ENCODE assay signal across 13 cellular contexts in the genomic region with DNA sequence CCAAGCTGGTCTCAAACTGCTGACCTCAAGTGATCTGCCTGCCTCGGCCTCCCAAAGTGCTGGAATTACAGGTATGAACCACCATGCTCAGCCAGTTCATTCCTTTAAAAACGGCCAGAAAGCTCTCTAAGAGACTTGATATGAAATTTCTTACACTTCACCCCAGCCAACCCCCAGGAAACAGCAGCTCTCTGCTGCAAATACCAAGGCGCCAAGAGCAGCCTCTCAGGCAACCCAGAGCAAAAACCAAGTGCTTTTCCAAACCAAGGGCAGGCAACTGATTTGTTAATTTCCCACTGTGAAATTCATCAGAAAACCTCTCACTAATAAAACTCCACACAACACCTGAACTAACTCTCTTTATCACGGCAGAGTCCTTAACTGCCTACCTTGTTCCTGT. TPM values are rescaled to one million over a fixed set of nuclear protein-coding genes. Genes with fewer than 3 reads are reported as not detected.
DNase-seq lines count a peak whose midpoint lies in the region; ATAC-seq and TF ChIP-seq lines count a peak whose summit lies in the region.
"Had no signal": no experiment of that assay in that cellular context is flagged by ENCODE, and none has a peak within 500 bp of the region (broad histone marks: within the 10 kb centered on the region; RNA-seq: fewer than 3 reads in every experiment).

No MANE protein-coding gene starts in this region.

- H2BK5ac ChIP-seq in mesenchymal stem cell (ENCODE audit: low read depth, low read length, poor library complexity, severe bottlenecking): no peak overlapping the region

- intact Hi-C loops in MCF 10A (cut with micrococcal nuclease): no loop called here
- intact Hi-C loops in breast epithelium (cut with DNase I; ENCODE audit: low total_unique reads): no loop called here
- intact Hi-C loops in adrenal gland (cut with DNase I): no loop called here

- peaks cover 36% of the 10 kb centered on the region for H3K36me3 Mint-ChIP-seq in MCF 10A (ENCODE audit: insufficient read depth, unreplicated experiment)
- peaks cover 0 to 4% of the 10 kb centered on the region in 2 donors for H3K36me3 Mint-ChIP-seq in stimulated activated naive B cell treated with anti-CD40 and anti-IgM and Interleukin-4, amounts not matched to agents 10 μg/mL and 1 μg/mL and 100 μg/mL, for 72 hours
- H3K36me3 Mint-ChIP-seq: CD4-positive, CD25-positive, alpha-beta regulatory T cell; naive B cell had no signal

- H3K79me1 ChIP-seq in mesenchymal stem cell (replicated peaks; ENCODE audit: low read length, poor library complexity, severe bottlenecking): peaks cover 7% of the 10 kb centered on the region

- H3K27me3 ChIP-seq in breast epithelium (no peaks in the 10 kb centered on the region), adrenal gland (no peaks in the 10 kb centered on the region), mesenchymal stem cell (ENCODE audit: control insufficient read depth in 1 of 2, insufficient read depth in 1 of 2, low read length in 2 of 2) (no peaks in the 10 kb centered on the region), upper lobe of left lung (no peaks in the 10 kb centered on the region), MM.1S (replicated peaks; ENCODE audit: insufficient read depth, low read length) (no peaks in the 10 kb centered on the region)

- no peak overlapping the region for H4K8ac ChIP-seq in mesenchymal stem cell (ENCODE audit: low read length)

- H4K91ac ChIP-seq in mesenchymal stem cell (ENCODE audit: low read length): no peak overlapping the region

- no peak overlapping the region for H2BK120ac ChIP-seq in mesenchymal stem cell (ENCODE audit: low read depth, low read length)

- H3K9me3 ChIP-seq in breast epithelium: no peaks in the 10 kb centered on the region
- H3K9me3 ChIP-seq in adrenal gland (replicated peaks in 1 of 3): no peaks in the 10 kb centered on the region
- H3K9me3 ChIP-seq in mesenchymal stem cell (ENCODE audit: control insufficient read depth, low read length): no peaks in the 10 kb centered on the region
- H3K9me3 ChIP-seq in upper lobe of left lung: no peaks in the 10 kb centered on the region
- no peaks in the 10 kb centered on the region for H3K9me3 ChIP-seq in MM.1S (replicated peaks; ENCODE audit: insufficient read depth, low read length)

- CTCF ChIA-PET in MCF 10A (lab: Yijun Ruan, JAX): no interaction called here

- H3K23ac ChIP-seq in mesenchymal stem cell (ENCODE audit: low read length in 2 of 2): no peak overlapping the region

- H4K20me1 ChIP-seq in MM.1S (ENCODE audit: insufficient read depth, low read length): no peaks in the 10 kb centered on the region

- no peaks in the 10 kb centered on the region for H3F3A ChIP-seq in MM.1S (ENCODE audit: insufficient read depth, low read length)

- no peak overlapping the region for H2BK12ac ChIP-seq in mesenchymal stem cell (ENCODE audit: low read length in 2 of 2)

- peak overlapping the region; percentile 92 for H3K27ac Mint-ChIP-seq in MCF 10A (ENCODE audit: low read depth, unreplicated experiment)
- no peak overlapping the region for H3K27ac Mint-ChIP-seq in stimulated activated naive B cell treated with anti-CD40 and anti-IgM and Interleukin-4, amounts not matched to agents 10 μg/mL and 1 μg/mL and 100 μg/mL, for 72 hours

- ATAC-seq in upper lobe of left lung (ENCODE audit: low FRiP score in 2 of 2): no peak
- no peak for ATAC-seq in stimulated activated naive B cell treated with anti-CD40 and anti-IgM and Interleukin-4, amounts not matched to agents 10 μg/mL and 1 μg/mL and 100 μg/mL, for 72 hours (replicated peaks)
- no peak for ATAC-seq in GM19023 (IDR thresholded peaks at IDR 0.05; ENCODE audit: unreplicated experiment)

- POLR2A ChIA-PET in MCF 10A (lab: Yijun Ruan, JAX): interaction anchor here (0.7 to 5.6 kb wide), 9 partner anchors 12 to 118 kb away, joined by 3 to 35 read pairs (median 3); no protein-coding TSS in a partner anchor

- H3K9ac ChIP-seq in mesenchymal stem cell (ENCODE audit: low read length) (peak overlapping the region; percentile 68), MM.1S (ENCODE audit: low read length) (no peak overlapping the region)

- H3K4ac ChIP-seq in mesenchymal stem cell (ENCODE audit: low read depth in 1 of 2, low read length in 2 of 2): no peak overlapping the region

- H3K27ac ChIP-seq in breast epithelium: peak overlapping the region in 1 of 2 donors; percentile 71
- peak overlapping the region; percentile 20 to 86 (median 75) for H3K27ac ChIP-seq in adrenal gland
- peak overlapping the region; percentile 81 for H3K27ac ChIP-seq in mesenchymal stem cell (ENCODE audit: low read length, poor library complexity, severe bottlenecking)
- peak overlapping the region; percentile 40 to 66 (median 59) for H3K27ac ChIP-seq in upper lobe of left lung
- no peak overlapping the region for H3K27ac ChIP-seq in MM.1S (ENCODE audit: low read length)

- no peak overlapping the region for H2BK15ac ChIP-seq in mesenchymal stem cell (ENCODE audit: low read depth, poor library complexity, severe bottlenecking)

- no peak for DNase-seq in MCF 10A (ENCODE audit: unreplicated experiment)
- DNase-seq in breast epithelium (ENCODE audit: low spot score in 2 of 2): no peak
- DNase-seq in adrenal gland: peak in 1 of 7 donors; percentile 34
- DNase-seq in mesenchymal stem cell: no peak
- no peak for DNase-seq in upper lobe of left lung
- DNase-seq in MM.1S: no peak
- no peak for DNase-seq in stimulated activated naive B cell treated with anti-CD40 and anti-IgM and Interleukin-4, amounts not matched to agents 10 μg/mL and 1 μg/mL and 100 μg/mL, for 72 hours
- DNase-seq: hippocampal formation; naive B cell; NCI-H69; stimulated activated CD4-positive, alpha-beta T cell treated with anti-CD3 and anti-CD28 coated beads, Interleukin-2, amount 100 ng/mL, for 48 hours had no signal

- H3K9me3 Mint-ChIP-seq in MCF 10A (ENCODE audit: unreplicated experiment): no peaks in the 10 kb centered on the region
- H3K9me3 Mint-ChIP-seq in stimulated activated naive B cell treated with anti-CD40 and anti-IgM and Interleukin-4, amounts not matched to agents 10 μg/mL and 1 μg/mL and 100 μg/mL, for 72 hours: no peaks in the 10 kb centered on the region
- H3K9me3 Mint-ChIP-seq: naive B cell had no signal

- WGBS in adrenal gland, 4 donors: 64 to 79% (median 76%) methylated on average over 4 of the region's 4 CpGs
- 79% methylated on average over 4 of the region's 4 CpGs for WGBS in mesenchymal stem cell
- WGBS in upper lobe of left lung, 2 donors: 62 to 65% methylated on average over 4 of the region's 4 CpGs

- peaks cover 48% of the 10 kb centered on the region for H3K4me1 Mint-ChIP-seq in MCF 10A (ENCODE audit: insufficient read depth, unreplicated experiment)
- peaks cover 3 to 9% of the 10 kb centered on the region in 2 donors for H3K4me1 Mint-ChIP-seq in stimulated activated naive B cell treated with anti-CD40 and anti-IgM and Interleukin-4, amounts not matched to agents 10 μg/mL and 1 μg/mL and 100 μg/mL, for 72 hours

- no peaks in the 10 kb centered on the region for H3K9me2 ChIP-seq in MM.1S (replicated peaks; ENCODE audit: insufficient read depth, low read length)

- TF ChIP-seq CTCF in MCF 10A (IDR thresholded peaks at IDR 0.05; ENCODE audit: unreplicated experiment): no peak
- no peak for TF ChIP-seq CTCF in breast epithelium (IDR thresholded peaks at IDR 0.05)
- no peak for TF ChIP-seq CTCF in adrenal gland (IDR thresholded peaks at IDR 0.05)
- no peak for TF ChIP-seq CTCF in upper lobe of left lung (IDR thresholded peaks at IDR 0.05)
- no peak for TF ChIP-seq CTCF in MM.1S (IDR thresholded peaks at IDR 0.05; ENCODE audit: low read length)

- H3K4me3 Mint-ChIP-seq in MCF 10A (ENCODE audit: unreplicated experiment): peak overlapping the region; percentile 53
- no peak overlapping the region for H3K4me3 Mint-ChIP-seq in stimulated activated naive B cell treated with anti-CD40 and anti-IgM and Interleukin-4, amounts not matched to agents 10 μg/mL and 1 μg/mL and 100 μg/mL, for 72 hours
- H3K4me3 Mint-ChIP-seq: CD4-positive, CD25-positive, alpha-beta regulatory T cell; naive B cell had no signal

- H3K4me3 ChIP-seq in breast epithelium: peak overlapping the region in 1 of 3 donors; percentile 17
- H3K4me3 ChIP-seq in adrenal gland: no peak overlapping the region
- peak overlapping the region in 1 of 2 experiments; percentile 65 for H3K4me3 ChIP-seq in mesenchymal stem cell (ENCODE audit: insufficient read depth in 1 of 2, low read depth in 1 of 2, low read length in 2 of 2)
- H3K4me3 ChIP-seq in upper lobe of left lung: no peak overlapping the region
- no peak overlapping the region for H3K4me3 ChIP-seq in MM.1S (ENCODE audit: low read length)

- peak overlapping the region; percentile 1 for H3K4me2 ChIP-seq in mesenchymal stem cell (ENCODE audit: low read length, poor library complexity, severe bottlenecking)
- H3K4me2 ChIP-seq in MM.1S (ENCODE audit: low read depth, low read length): no peak overlapping the region

- no peaks in the 10 kb centered on the region for H3K79me2 ChIP-seq in MM.1S (ENCODE audit: low read length)

- TF ChIP-seq EP300 in upper lobe of left lung (IDR thresholded peaks at IDR 0.05): no peak

- H3K27me3 Mint-ChIP-seq in MCF 10A (ENCODE audit: insufficient read depth, unreplicated experiment): no peaks in the 10 kb centered on the region
- no peaks in the 10 kb centered on the region for H3K27me3 Mint-ChIP-seq in stimulated activated naive B cell treated with anti-CD40 and anti-IgM and Interleukin-4, amounts not matched to agents 10 μg/mL and 1 μg/mL and 100 μg/mL, for 72 hours
- H3K27me3 Mint-ChIP-seq: naive B cell had no signal

- H2AK5ac ChIP-seq in mesenchymal stem cell (ENCODE audit: low read length, severe bottlenecking): peak overlapping the region; percentile 85

- H3K4me1 ChIP-seq in breast epithelium (peaks cover 0 to 4% of the 10 kb centered on the region in 2 donors), adrenal gland (replicated peaks in 1 of 2) (peaks cover 58 to 74% of the 10 kb centered on the region in 2 donors), mesenchymal stem cell (ENCODE audit: control insufficient read depth, insufficient read depth, low read depth, low read length) (peaks cover 32% of the 10 kb centered on the region), upper lobe of left lung (peaks cover 44 to 82% (median 54%) of the 10 kb centered on the region in 4 donors), MM.1S (ENCODE audit: low read length) (no peaks in the 10 kb centered on the region)

- H2AFZ ChIP-seq in mesenchymal stem cell (ENCODE audit: low read depth, low read length) (no peak overlapping the region), MM.1S (ENCODE audit: low read length) (no peak overlapping the region)

- BruUV-seq in MCF 10A (replicated peaks; lab: Mats Ljungman, UMichigan): no TSS peak

- no peak overlapping the region for H3K14ac ChIP-seq in mesenchymal stem cell (ENCODE audit: low read length in 2 of 2)

- H3K36me3 ChIP-seq in breast epithelium (no peaks in the 10 kb centered on the region), adrenal gland (replicated peaks in 1 of 2) (no peaks in the 10 kb centered on the region), mesenchymal stem cell (ENCODE audit: control insufficient read depth in 1 of 2, insufficient read depth in 2 of 2, low read depth in 1 of 2, low read length in 2 of 2) (peaks cover 7 to 8% of the 10 kb centered on the region in 2 experiments), upper lobe of left lung (no peaks in the 10 kb centered on the region), MM.1S (replicated peaks; ENCODE audit: insufficient read depth, low read length) (no peaks in the 10 kb centered on the region)

- TF ChIP-seq POLR2A in breast epithelium (IDR thresholded peaks at IDR 0.05) (no peak), adrenal gland (IDR thresholded peaks at IDR 0.05) (no peak), upper lobe of left lung (IDR thresholded peaks at IDR 0.05) (no peak)

- no peak overlapping the region for H3K18ac ChIP-seq in mesenchymal stem cell (ENCODE audit: low read depth in 1 of 2, low read length in 2 of 2)

RNA-seq across cellular contexts. Expression of a gene that starts 44.9 kb away (rescaled TPM):
- total RNA-seq in MCF 10A (2022): 28.7 and 32.3 TPM in 2 replicates
- 10 to 100 TPM; 15.1 to 35.2 (median 21.6) TPM for total RNA-seq in breast epithelium
- total RNA-seq in adrenal gland: 10 to 100 TPM; 20.8 to 35.6 (median 28.0) TPM
- 10 to 100 TPM in 2 of 3 donors, 1 to 10 TPM in 1; 9.8 to 10.5 (median 10.2) TPM for polyA plus RNA-seq in adrenal gland
- polyA plus RNA-seq in mesenchymal stem cell (2013, experiment 1 of 2): 23.0 TPM
- 23.1 TPM for polyA plus RNA-seq in mesenchymal stem cell (2013, experiment 2 of 2)
- 10 to 100 TPM; 26.2 to 44.4 (median 39.5) TPM for total RNA-seq in upper lobe of left lung
- polyA plus RNA-seq: CD4-positive, CD25-positive, alpha-beta regulatory T cell had no signal
